ENCODE assay signal across 19 cellular contexts in genomic region chr1:23441446-23442148, GRCh38. TPM values are rescaled to one million over a fixed set of nuclear protein-coding genes. Genes with fewer than 3 reads are reported as not detected.
A peak's percentile ranks its signal among the peaks of the same experiment; 100 is the strongest.
DNase-seq lines count a peak whose midpoint lies in the region; ATAC-seq and TF ChIP-seq lines count a peak whose summit lies in the region.
"Had no signal": no experiment of that assay in that cellular context is flagged by ENCODE, and none has a peak within 500 bp of the region (broad histone marks: within the 10 kb centered on the region; RNA-seq: fewer than 3 reads in every experiment).

No MANE protein-coding gene starts in this region.

- no peaks in the 10 kb centered on the region for H3K36me3 Mint-ChIP-seq in activated naive CD4-positive, alpha-beta T cell treated with anti-CD3 and anti-CD28 coated beads, Interleukin-2, amount 50 U/mL, for 72 hours

- intact Hi-C loops in Right ventricle myocardium superior (cut with DNase I) = no loop called here
- intact Hi-C loops in cardiac septum (cut with DNase I) = no loop called here
- intact Hi-C loops in ovary (cut with DNase I) = loop anchor here in 1 of 4 donors (5.0 kb wide), 1 partner anchor 41 kb away; the partner anchor contains the start of gene ASAP3

- no peak for DNase-seq in activated naive CD4-positive, alpha-beta T cell treated with anti-CD3 and anti-CD28 coated beads, Interleukin-2, amount 50 U/mL, for 72 hours (ENCODE audit: low spot score in 2 of 2)
- no peak for DNase-seq in activated naive CD4-positive, alpha-beta T cell treated with anti-CD3 and anti-CD28 coated beads, Interleukin-2, amount 50 U/mL, for 16 hours
- peak; percentile 68 for DNase-seq in Right ventricle myocardium superior
- no peak for DNase-seq in cardiac septum (ENCODE audit: low spot score)
- DNase-seq in fibroblast of the aortic adventitia (ENCODE audit: low read depth) = peak; percentile 35
- peak in 4 of 5 donors; percentile 51 to 73 (median 60) for DNase-seq in ovary
- DNase-seq in DMS 273 treated with DMSO at 0.1 percent for 48 hours (lab: John Stamatoyannopoulos, UW) = no peak
- DNase-seq: AML-193; Caco-2; CD4-positive, alpha-beta T cell; DMS153; DMS79; GDM1; GM23248 had no signal

- no peaks in the 10 kb centered on the region for H3K36me3 ChIP-seq in ovary

- H3K27ac Mint-ChIP-seq in activated naive CD4-positive, alpha-beta T cell treated with anti-CD3 and anti-CD28 coated beads, Interleukin-2, amount 50 U/mL, for 72 hours = peak overlapping the region; percentile 9 to 53
- H3K27ac Mint-ChIP-seq: CD4-positive, alpha-beta T cell had no signal

- peaks cover 2% of the 10 kb centered on the region for H3K4me1 ChIP-seq in ovary (ENCODE audit: insufficient read depth)
- H3K4me1 ChIP-seq: A549, Caco-2, HAP-1 had no signal

- no peak for TF ChIP-seq EP300 in ovary (IDR thresholded peaks at IDR 0.05)

- H3K27ac ChIP-seq in ovary = no peak overlapping the region
- H3K27ac ChIP-seq: 22Rv1, A549, C4-2B, GM23248 had no signal

- WGBS in ovary, 3 donors = 49 to 61% (median 59%) methylated on average over 8 of the region's 8 CpGs

- TF ChIP-seq CTCF in fibroblast of the aortic adventitia (IDR thresholded peaks at IDR 0.05; ENCODE audit: insufficient read depth, low read length) (no peak), ovary (IDR thresholded peaks at IDR 0.05) (no peak)

- ATAC-seq in activated naive CD4-positive, alpha-beta T cell treated with anti-CD3 and anti-CD28 coated beads, Interleukin-2, amount 50 U/mL, for 72 hours = no peak
- peak; percentile 10 for ATAC-seq in Right ventricle myocardium superior (ENCODE audit: poor library complexity)
- no peak for ATAC-seq in activated CD4-positive, CD25-positive, alpha-beta regulatory T cell treated with anti-CD3 and anti-CD28 coated beads, Interleukin-2, amount 50 U/mL, for 24 hours
- ATAC-seq: A549 had no signal

- no peaks in the 10 kb centered on the region for H3K9me3 ChIP-seq in ovary
- H3K9me3 ChIP-seq: A549, Caco-2, HAP-1 had no signal

- H3K4me3 ChIP-seq in fibroblast of the aortic adventitia (ENCODE audit: low read depth, low read length) (no peak overlapping the region), ovary (no peak overlapping the region)
- H3K4me3 ChIP-seq: A549, GM23248, HAP-1 had no signal

- no peaks in the 10 kb centered on the region for H3K27me3 ChIP-seq in ovary

- no peaks in the 10 kb centered on the region for H3K9me3 Mint-ChIP-seq in activated naive CD4-positive, alpha-beta T cell treated with anti-CD3 and anti-CD28 coated beads, Interleukin-2, amount 50 U/mL, for 72 hours
- H3K9me3 Mint-ChIP-seq: CD4-positive, alpha-beta T cell had no signal

- TF ChIP-seq POLR2A in ovary (IDR thresholded peaks at IDR 0.05) = no peak

RNA-seq across cellular contexts. Expression of gene TCEA3, which starts 17.0 kb away (rescaled TPM):
- total RNA-seq in activated naive CD4-positive, alpha-beta T cell treated with anti-CD3 and anti-CD28 coated beads, Interleukin-2, amount 50 U/mL, for 72 hours = 10 to 100 TPM; 10.5 to 19.2 TPM
- 72.7 TPM for total RNA-seq in Right ventricle myocardium superior
- total RNA-seq in cardiac septum = 46.0 TPM
- 22.8 and 44.9 TPM in 2 replicates for total RNA-seq in fibroblast of the aortic adventitia (ENCODE audit: low replicate concordance)
- total RNA-seq in ovary = 100 to 1,000 TPM in 3 of 7 donors, 10 to 100 TPM in 4; 42.0 to 153 (median 79.7) TPM
- polyA plus RNA-seq in ovary = 10 to 100 TPM; 72.5 to 73.8 TPM

RNA-seq across cellular contexts. Expression of gene ASAP3, which starts 42.4 kb away (rescaled TPM):
- under 1 TPM; 0.95 to 0.98 TPM for total RNA-seq in activated naive CD4-positive, alpha-beta T cell treated with anti-CD3 and anti-CD28 coated beads, Interleukin-2, amount 50 U/mL, for 72 hours
- total RNA-seq in Right ventricle myocardium superior = 44.6 TPM
- total RNA-seq in cardiac septum = 30.5 TPM
- 46.9 and 65.3 TPM in 2 replicates for total RNA-seq in fibroblast of the aortic adventitia (ENCODE audit: low replicate concordance)
- 100 to 1,000 TPM in 3 of 7 donors, 10 to 100 TPM in 4; 37.3 to 147 (median 98.7) TPM for total RNA-seq in ovary
- 10 to 100 TPM; 44.1 to 68.2 TPM for polyA plus RNA-seq in ovary

Comparison
In these comparisons a context has a peak if more than half of its experiments do, and no peak if none do; other contexts are left out.
1. DNase-seq: peak in Right ventricle myocardium superior (single experiment), fibroblast of the aortic adventitia (single experiment) and ovary (4 of 5); none in activated naive CD4-positive, alpha-beta T cell treated with anti-CD3 and anti-CD28 coated beads, Interleukin-2, amount 50 U/mL, for 72 hours (0 of 2), activated naive CD4-positive, alpha-beta T cell treated with anti-CD3 and anti-CD28 coated beads, Interleukin-2, amount 50 U/mL, for 16 hours (single experiment), cardiac septum (single experiment) and DMS 273 treated with DMSO at 0.1 percent for 48 hours (single experiment).
2. RNA of gene ASAP3, which starts 42.4 kb away (total RNA-seq): 37.3 to 147 TPM in ovary, 46.9 to 65.3 TPM in fibroblast of the aortic adventitia, 44.6 TPM in Right ventricle myocardium superior (single experiment) and 30.5 TPM in cardiac septum (single experiment); 0.95 to 0.98 TPM in activated naive CD4-positive, alpha-beta T cell treated with anti-CD3 and anti-CD28 coated beads, Interleukin-2, amount 50 U/mL, for 72 hours; every median in the first group is over 10 times any median in the second.